ENCODE assay signal across 1 cellular context in the genomic region with DNA sequence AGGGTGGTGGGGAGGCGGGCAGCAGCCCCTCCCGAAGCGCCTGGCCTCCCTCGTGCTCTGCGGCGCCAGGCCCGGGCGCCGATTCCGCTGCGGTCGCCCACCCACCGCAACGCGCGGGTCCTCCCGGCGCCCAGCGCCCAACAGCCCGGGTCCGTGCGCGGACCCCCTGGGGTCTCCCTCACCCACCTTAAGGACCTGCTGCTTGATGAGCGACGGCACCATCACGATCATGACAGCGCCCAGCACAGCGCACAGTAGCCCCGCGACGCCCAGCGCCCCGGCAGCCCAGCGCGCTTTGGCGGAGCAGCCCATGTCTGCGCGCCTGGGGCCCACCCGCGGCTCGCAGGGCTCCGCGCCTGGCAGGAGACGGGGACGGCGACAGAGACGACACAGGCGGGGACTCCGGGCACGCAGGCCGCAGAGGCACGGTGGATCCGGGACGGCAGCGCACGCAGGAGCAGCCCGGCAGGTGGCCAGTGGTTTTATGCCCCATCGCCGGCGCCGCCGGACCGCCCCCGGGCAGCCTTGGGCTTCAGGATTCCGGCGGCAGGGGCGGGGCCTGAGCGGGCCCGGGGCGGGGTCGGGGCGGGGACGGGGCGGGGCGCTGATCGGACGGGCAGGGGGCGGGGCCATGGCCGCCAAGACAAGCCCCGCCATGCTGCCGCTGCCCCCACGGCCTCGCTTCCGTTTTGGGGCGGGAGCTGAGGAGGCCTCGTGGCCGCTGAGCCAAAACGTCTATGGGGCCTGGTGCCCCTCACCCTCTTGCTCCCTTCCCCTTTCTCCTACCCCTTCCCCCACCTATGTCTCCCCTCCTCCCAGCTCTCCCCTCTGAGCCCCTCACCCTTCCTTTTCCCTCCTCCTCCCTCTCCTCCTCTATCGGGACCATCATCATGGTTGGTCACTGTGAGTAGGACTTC.
TF ChIP-seq lines count a peak whose summit lies in the region.

A gene with protein sequence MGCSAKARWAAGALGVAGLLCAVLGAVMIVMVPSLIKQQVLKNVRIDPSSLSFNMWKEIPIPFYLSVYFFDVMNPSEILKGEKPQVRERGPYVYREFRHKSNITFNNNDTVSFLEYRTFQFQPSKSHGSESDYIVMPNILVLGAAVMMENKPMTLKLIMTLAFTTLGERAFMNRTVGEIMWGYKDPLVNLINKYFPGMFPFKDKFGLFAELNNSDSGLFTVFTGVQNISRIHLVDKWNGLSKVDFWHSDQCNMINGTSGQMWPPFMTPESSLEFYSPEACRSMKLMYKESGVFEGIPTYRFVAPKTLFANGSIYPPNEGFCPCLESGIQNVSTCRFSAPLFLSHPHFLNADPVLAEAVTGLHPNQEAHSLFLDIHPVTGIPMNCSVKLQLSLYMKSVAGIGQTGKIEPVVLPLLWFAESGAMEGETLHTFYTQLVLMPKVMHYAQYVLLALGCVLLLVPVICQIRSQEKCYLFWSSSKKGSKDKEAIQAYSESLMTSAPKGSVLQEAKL (minus strand): TSS at position 456 of the 917 bp plus-strand sequence. CDS start 144 bp downstream, at position 312.

TF ChIP-seq in WTC11, 78 proteins besides CTCF, POLR2A, EP300 and RAD21 (continued from another document and continues in another):
- TF ChIP-seq MYBL2 (CRISPR knock-in tag; IDR thresholded peaks at IDR 0.05) (0 out of 2 replicates have a peak, but pooled peaks have one; percentile 62), ZNF317 (CRISPR knock-in tag; IDR thresholded peaks at IDR 0.05; ENCODE audit: borderline replicate concordance, low read depth) (no peak), ETV6 (CRISPR knock-in tag; IDR thresholded peaks at IDR 0.05) (peak; percentile 63), CDX4 (CRISPR knock-in tag; IDR thresholded peaks at IDR 0.05; ENCODE audit: borderline replicate concordance) (no peak), USF2 (CRISPR knock-in tag; IDR thresholded peaks at IDR 0.05) (no peak), ZSCAN18 (CRISPR knock-in tag; IDR thresholded peaks at IDR 0.05) (no peak), ZNF671 (CRISPR knock-in tag; IDR thresholded peaks at IDR 0.05) (no peak), NFYB (CRISPR knock-in tag; conservative IDR thresholded peaks at IDR 0.05; ENCODE audit: low read depth) (no peak), ESRRA (CRISPR knock-in tag; IDR thresholded peaks at IDR 0.05; ENCODE audit: borderline replicate concordance) (0 out of 2 replicates have a peak, but pooled peaks have one; percentile 28), FOXP4 (CRISPR knock-in tag; IDR thresholded peaks at IDR 0.05) (no peak), JUN (CRISPR knock-in tag; IDR thresholded peaks at IDR 0.05) (0 out of 2 replicates have a peak, but pooled peaks have one; percentile 32), SMAD4 (CRISPR knock-in tag; IDR thresholded peaks at IDR 0.05) (no peak), NR2C2 (CRISPR knock-in tag; IDR thresholded peaks at IDR 0.05) (no peak), PRRX2 (CRISPR knock-in tag; IDR thresholded peaks at IDR 0.05) (no peak), ZNF138 (CRISPR knock-in tag; conservative IDR thresholded peaks at IDR 0.05) (0 out of 2 replicates have a peak, but pooled peaks have one; percentile 43), ZNF121 (CRISPR knock-in tag; IDR thresholded peaks at IDR 0.05) (0 out of 2 replicates have a peak, but pooled peaks have one; percentile 2), ATF1 (CRISPR knock-in tag; IDR thresholded peaks at IDR 0.05) (no peak), ZBTB21 (CRISPR knock-in tag; IDR thresholded peaks at IDR 0.05; ENCODE audit: borderline replicate concordance) (no peak)
- TF ChIP-seq, protein P1, sequence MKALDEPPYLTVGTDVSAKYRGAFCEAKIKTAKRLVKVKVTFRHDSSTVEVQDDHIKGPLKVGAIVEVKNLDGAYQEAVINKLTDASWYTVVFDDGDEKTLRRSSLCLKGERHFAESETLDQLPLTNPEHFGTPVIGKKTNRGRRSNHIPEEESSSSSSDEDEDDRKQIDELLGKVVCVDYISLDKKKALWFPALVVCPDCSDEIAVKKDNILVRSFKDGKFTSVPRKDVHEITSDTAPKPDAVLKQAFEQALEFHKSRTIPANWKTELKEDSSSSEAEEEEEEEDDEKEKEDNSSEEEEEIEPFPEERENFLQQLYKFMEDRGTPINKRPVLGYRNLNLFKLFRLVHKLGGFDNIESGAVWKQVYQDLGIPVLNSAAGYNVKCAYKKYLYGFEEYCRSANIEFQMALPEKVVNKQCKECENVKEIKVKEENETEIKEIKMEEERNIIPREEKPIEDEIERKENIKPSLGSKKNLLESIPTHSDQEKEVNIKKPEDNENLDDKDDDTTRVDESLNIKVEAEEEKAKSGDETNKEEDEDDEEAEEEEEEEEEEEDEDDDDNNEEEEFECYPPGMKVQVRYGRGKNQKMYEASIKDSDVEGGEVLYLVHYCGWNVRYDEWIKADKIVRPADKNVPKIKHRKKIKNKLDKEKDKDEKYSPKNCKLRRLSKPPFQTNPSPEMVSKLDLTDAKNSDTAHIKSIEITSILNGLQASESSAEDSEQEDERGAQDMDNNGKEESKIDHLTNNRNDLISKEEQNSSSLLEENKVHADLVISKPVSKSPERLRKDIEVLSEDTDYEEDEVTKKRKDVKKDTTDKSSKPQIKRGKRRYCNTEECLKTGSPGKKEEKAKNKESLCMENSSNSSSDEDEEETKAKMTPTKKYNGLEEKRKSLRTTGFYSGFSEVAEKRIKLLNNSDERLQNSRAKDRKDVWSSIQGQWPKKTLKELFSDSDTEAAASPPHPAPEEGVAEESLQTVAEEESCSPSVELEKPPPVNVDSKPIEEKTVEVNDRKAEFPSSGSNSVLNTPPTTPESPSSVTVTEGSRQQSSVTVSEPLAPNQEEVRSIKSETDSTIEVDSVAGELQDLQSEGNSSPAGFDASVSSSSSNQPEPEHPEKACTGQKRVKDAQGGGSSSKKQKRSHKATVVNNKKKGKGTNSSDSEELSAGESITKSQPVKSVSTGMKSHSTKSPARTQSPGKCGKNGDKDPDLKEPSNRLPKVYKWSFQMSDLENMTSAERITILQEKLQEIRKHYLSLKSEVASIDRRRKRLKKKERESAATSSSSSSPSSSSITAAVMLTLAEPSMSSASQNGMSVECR (CRISPR knock-in tag; IDR thresholded peaks at IDR 0.05; ENCODE audit: borderline replicate concordance), result peak; percentile 78; the same call in 1 of the 2 replicates
- TF ChIP-seq, protein P2, sequence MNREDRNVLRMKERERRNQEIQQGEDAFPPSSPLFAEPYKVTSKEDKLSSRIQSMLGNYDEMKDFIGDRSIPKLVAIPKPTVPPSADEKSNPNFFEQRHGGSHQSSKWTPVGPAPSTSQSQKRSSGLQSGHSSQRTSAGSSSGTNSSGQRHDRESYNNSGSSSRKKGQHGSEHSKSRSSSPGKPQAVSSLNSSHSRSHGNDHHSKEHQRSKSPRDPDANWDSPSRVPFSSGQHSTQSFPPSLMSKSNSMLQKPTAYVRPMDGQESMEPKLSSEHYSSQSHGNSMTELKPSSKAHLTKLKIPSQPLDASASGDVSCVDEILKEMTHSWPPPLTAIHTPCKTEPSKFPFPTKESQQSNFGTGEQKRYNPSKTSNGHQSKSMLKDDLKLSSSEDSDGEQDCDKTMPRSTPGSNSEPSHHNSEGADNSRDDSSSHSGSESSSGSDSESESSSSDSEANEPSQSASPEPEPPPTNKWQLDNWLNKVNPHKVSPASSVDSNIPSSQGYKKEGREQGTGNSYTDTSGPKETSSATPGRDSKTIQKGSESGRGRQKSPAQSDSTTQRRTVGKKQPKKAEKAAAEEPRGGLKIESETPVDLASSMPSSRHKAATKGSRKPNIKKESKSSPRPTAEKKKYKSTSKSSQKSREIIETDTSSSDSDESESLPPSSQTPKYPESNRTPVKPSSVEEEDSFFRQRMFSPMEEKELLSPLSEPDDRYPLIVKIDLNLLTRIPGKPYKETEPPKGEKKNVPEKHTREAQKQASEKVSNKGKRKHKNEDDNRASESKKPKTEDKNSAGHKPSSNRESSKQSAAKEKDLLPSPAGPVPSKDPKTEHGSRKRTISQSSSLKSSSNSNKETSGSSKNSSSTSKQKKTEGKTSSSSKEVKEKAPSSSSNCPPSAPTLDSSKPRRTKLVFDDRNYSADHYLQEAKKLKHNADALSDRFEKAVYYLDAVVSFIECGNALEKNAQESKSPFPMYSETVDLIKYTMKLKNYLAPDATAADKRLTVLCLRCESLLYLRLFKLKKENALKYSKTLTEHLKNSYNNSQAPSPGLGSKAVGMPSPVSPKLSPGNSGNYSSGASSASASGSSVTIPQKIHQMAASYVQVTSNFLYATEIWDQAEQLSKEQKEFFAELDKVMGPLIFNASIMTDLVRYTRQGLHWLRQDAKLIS (CRISPR knock-in tag; IDR thresholded peaks at IDR 0.05; ENCODE audit: borderline replicate concordance), result no peak
- TF ChIP-seq, protein P3, sequence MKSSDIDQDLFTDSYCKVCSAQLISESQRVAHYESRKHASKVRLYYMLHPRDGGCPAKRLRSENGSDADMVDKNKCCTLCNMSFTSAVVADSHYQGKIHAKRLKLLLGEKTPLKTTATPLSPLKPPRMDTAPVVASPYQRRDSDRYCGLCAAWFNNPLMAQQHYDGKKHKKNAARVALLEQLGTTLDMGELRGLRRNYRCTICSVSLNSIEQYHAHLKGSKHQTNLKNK (CRISPR knock-in tag; IDR thresholded peaks at IDR 0.05), result no peak
- TF ChIP-seq, protein P4, sequence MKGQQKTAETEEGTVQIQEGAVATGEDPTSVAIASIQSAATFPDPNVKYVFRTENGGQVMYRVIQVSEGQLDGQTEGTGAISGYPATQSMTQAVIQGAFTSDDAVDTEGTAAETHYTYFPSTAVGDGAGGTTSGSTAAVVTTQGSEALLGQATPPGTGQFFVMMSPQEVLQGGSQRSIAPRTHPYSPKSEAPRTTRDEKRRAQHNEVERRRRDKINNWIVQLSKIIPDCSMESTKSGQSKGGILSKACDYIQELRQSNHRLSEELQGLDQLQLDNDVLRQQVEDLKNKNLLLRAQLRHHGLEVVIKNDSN (CRISPR knock-in tag; IDR thresholded peaks at IDR 0.05), result 0 out of 2 replicates have a peak, but pooled peaks have one; percentile 38
- TF ChIP-seq, protein P5, sequence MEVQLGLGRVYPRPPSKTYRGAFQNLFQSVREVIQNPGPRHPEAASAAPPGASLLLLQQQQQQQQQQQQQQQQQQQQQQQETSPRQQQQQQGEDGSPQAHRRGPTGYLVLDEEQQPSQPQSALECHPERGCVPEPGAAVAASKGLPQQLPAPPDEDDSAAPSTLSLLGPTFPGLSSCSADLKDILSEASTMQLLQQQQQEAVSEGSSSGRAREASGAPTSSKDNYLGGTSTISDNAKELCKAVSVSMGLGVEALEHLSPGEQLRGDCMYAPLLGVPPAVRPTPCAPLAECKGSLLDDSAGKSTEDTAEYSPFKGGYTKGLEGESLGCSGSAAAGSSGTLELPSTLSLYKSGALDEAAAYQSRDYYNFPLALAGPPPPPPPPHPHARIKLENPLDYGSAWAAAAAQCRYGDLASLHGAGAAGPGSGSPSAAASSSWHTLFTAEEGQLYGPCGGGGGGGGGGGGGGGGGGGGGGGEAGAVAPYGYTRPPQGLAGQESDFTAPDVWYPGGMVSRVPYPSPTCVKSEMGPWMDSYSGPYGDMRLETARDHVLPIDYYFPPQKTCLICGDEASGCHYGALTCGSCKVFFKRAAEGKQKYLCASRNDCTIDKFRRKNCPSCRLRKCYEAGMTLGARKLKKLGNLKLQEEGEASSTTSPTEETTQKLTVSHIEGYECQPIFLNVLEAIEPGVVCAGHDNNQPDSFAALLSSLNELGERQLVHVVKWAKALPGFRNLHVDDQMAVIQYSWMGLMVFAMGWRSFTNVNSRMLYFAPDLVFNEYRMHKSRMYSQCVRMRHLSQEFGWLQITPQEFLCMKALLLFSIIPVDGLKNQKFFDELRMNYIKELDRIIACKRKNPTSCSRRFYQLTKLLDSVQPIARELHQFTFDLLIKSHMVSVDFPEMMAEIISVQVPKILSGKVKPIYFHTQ (CRISPR knock-in tag; IDR thresholded peaks at IDR 0.05), result no peak
